In genomic region chr2:44716131-44716530, GRCh38 we compare ENCODE assay signal across 21 cellular contexts.
DNase-seq lines count a peak whose midpoint lies in the region; ATAC-seq and TF ChIP-seq lines count a peak whose summit lies in the region.
"Had no signal": no experiment of that assay in that cellular context is flagged by ENCODE, and none has a peak within 500 bp of the region (broad histone marks: within the 10 kb centered on the region; RNA-seq: fewer than 3 reads in every experiment).

No MANE protein-coding gene starts in this region.

- no peak overlapping the region for H3K4me3 Mint-ChIP-seq in endothelial cell (ENCODE audit: unreplicated experiment)
- H3K4me3 Mint-ChIP-seq: CD14-positive monocyte; CD8-positive, alpha-beta memory T cell had no signal

- intact Hi-C loops in sigmoid colon (cut with DNase I), result no loop called here

- H3K14ac ChIP-seq in mesenchymal stem cell (ENCODE audit: low read length in 2 of 2), result no peak overlapping the region

- no peak for TF ChIP-seq POLR2A in sigmoid colon (IDR thresholded peaks at IDR 0.05)

- H3K9me3 ChIP-seq in mesenchymal stem cell (ENCODE audit: control insufficient read depth, low read length), result no peaks in the 10 kb centered on the region
- no peaks in the 10 kb centered on the region for H3K9me3 ChIP-seq in sigmoid colon
- H3K9me3 ChIP-seq: A549, BE2C, MG63, SK-N-SH had no signal

- H4K8ac ChIP-seq in mesenchymal stem cell (ENCODE audit: low read length), result no peak overlapping the region

- no peak overlapping the region for H3K4me2 ChIP-seq in mesenchymal stem cell (ENCODE audit: low read length, poor library complexity, severe bottlenecking)
- H3K4me2 ChIP-seq: A549, SK-N-SH had no signal

- H3K4me1 ChIP-seq in mesenchymal stem cell (ENCODE audit: control insufficient read depth, insufficient read depth, low read depth, low read length) (no peaks in the 10 kb centered on the region), sigmoid colon (no peaks in the 10 kb centered on the region)
- H3K4me1 ChIP-seq: A549 had no signal

- peak overlapping the region; percentile 33 for H3K27ac Mint-ChIP-seq in endothelial cell (ENCODE audit: unreplicated experiment)
- H3K27ac Mint-ChIP-seq: CD14-positive monocyte; CD8-positive, alpha-beta memory T cell had no signal

- DNase-seq in GM03348 (ENCODE audit: low spot score), result peak; percentile 31
- no peak for DNase-seq in endothelial cell (ENCODE audit: low spot score)
- no peak for DNase-seq in mesenchymal stem cell
- DNase-seq in activated CD8-positive, alpha-beta memory T cell treated with anti-CD3 and anti-CD28 coated beads for 24 hours, result no peak
- no peak for DNase-seq in GM13977 (ENCODE audit: low spot score)
- DNase-seq in sigmoid colon, result no peak
- DNase-seq: CD8-positive, alpha-beta memory T cell; DMS79; GF-D8; NCI-H2029; NCI-H446; NCI-H524 treated with DMSO at 0.1 percent for 48 hours; NCI-H774 had no signal

- H3K4ac ChIP-seq in mesenchymal stem cell (ENCODE audit: low read depth in 1 of 2, low read length in 2 of 2), result no peak overlapping the region

- no peaks in the 10 kb centered on the region for H3K79me1 ChIP-seq in mesenchymal stem cell (replicated peaks; ENCODE audit: low read length, poor library complexity, severe bottlenecking)

- H3K36me3 Mint-ChIP-seq in endothelial cell (ENCODE audit: low read depth, unreplicated experiment), result no peaks in the 10 kb centered on the region
- H3K36me3 Mint-ChIP-seq: CD14-positive monocyte had no signal

- no peak for TF ChIP-seq CTCF in endothelial cell (IDR thresholded peaks at IDR 0.05; ENCODE audit: unreplicated experiment)
- TF ChIP-seq CTCF in GM13977 (IDR thresholded peaks at IDR 0.05; ENCODE audit: extremely low read depth, insufficient read depth, missing control alignments), result no peak
- TF ChIP-seq CTCF in sigmoid colon (IDR thresholded peaks at IDR 0.05), result no peak

- ATAC-seq in GM21717 (IDR thresholded peaks at IDR 0.05; ENCODE audit: unreplicated experiment), result no peak
- ATAC-seq: K562 had no signal

- H3K36me3 ChIP-seq in mesenchymal stem cell (ENCODE audit: control insufficient read depth in 1 of 2, insufficient read depth in 2 of 2, low read depth in 1 of 2, low read length in 2 of 2) (no peaks in the 10 kb centered on the region), sigmoid colon (no peaks in the 10 kb centered on the region)
- H3K36me3 ChIP-seq: BE2C, MG63 had no signal

- no peak overlapping the region for H2AFZ ChIP-seq in mesenchymal stem cell (ENCODE audit: low read depth, low read length)

- no peak overlapping the region for H2BK5ac ChIP-seq in mesenchymal stem cell (ENCODE audit: low read depth, low read length, poor library complexity, severe bottlenecking)

- H3K27me3 ChIP-seq in mesenchymal stem cell (ENCODE audit: control insufficient read depth in 1 of 2, insufficient read depth in 1 of 2, low read length in 2 of 2) (no peaks in the 10 kb centered on the region), sigmoid colon (no peaks in the 10 kb centered on the region)
- H3K27me3 ChIP-seq: BE2C, MG63 had no signal

- H3K4me3 ChIP-seq in mesenchymal stem cell (ENCODE audit: insufficient read depth in 1 of 2, low read depth in 1 of 2, low read length in 2 of 2) (no peak overlapping the region), sigmoid colon (no peak overlapping the region)
- H3K4me3 ChIP-seq: A549, K562, MG63 had no signal

- H3K4me1 Mint-ChIP-seq in endothelial cell (ENCODE audit: unreplicated experiment), result peaks cover 3% of the 10 kb centered on the region

- H2BK120ac ChIP-seq in mesenchymal stem cell (ENCODE audit: low read depth, low read length), result no peak overlapping the region

- WGBS in mesenchymal stem cell, result 93% methylated on average over 3 of the region's 3 CpGs
- WGBS in sigmoid colon, 2 donors, result 48 to 83% methylated on average over 3 of the region's 3 CpGs

- no peaks in the 10 kb centered on the region for H3K27me3 Mint-ChIP-seq in endothelial cell (ENCODE audit: unreplicated experiment)

- H3K23ac ChIP-seq in mesenchymal stem cell (ENCODE audit: low read length in 2 of 2), result no peak overlapping the region

- H3K9ac ChIP-seq in mesenchymal stem cell (ENCODE audit: low read length), result peak overlapping the region; percentile 72
- H3K9ac ChIP-seq: SK-N-SH had no signal

- no peak overlapping the region for H3K27ac ChIP-seq in mesenchymal stem cell (ENCODE audit: low read length, poor library complexity, severe bottlenecking)
- H3K27ac ChIP-seq in sigmoid colon, result no peak overlapping the region
- H3K27ac ChIP-seq: A549, HL-60 had no signal

- H2AK5ac ChIP-seq in mesenchymal stem cell (ENCODE audit: low read length, severe bottlenecking), result no peak overlapping the region

- no peak overlapping the region for H2BK12ac ChIP-seq in mesenchymal stem cell (ENCODE audit: low read length in 2 of 2)

- no peaks in the 10 kb centered on the region for H3K9me3 Mint-ChIP-seq in endothelial cell (ENCODE audit: unreplicated experiment)
- H3K9me3 Mint-ChIP-seq: CD8-positive, alpha-beta memory T cell had no signal

- H4K91ac ChIP-seq in mesenchymal stem cell (ENCODE audit: low read length), result no peak overlapping the region

- no peak overlapping the region for H2BK15ac ChIP-seq in mesenchymal stem cell (ENCODE audit: low read depth, poor library complexity, severe bottlenecking)

- TF ChIP-seq EP300 in sigmoid colon (IDR thresholded peaks at IDR 0.05), result no peak

- in situ Hi-C loops in GM13977 (cut with MboI; ENCODE audit: low pct_unique_long_range_greater_than_20kb, low sequenced_read_pairs, unreplicated experiment), result no loop called here

- no peak overlapping the region for H3K18ac ChIP-seq in mesenchymal stem cell (ENCODE audit: low read depth in 1 of 2, low read length in 2 of 2)
